8 cellular contexts compared by ENCODE assay signal in the genomic region with DNA sequence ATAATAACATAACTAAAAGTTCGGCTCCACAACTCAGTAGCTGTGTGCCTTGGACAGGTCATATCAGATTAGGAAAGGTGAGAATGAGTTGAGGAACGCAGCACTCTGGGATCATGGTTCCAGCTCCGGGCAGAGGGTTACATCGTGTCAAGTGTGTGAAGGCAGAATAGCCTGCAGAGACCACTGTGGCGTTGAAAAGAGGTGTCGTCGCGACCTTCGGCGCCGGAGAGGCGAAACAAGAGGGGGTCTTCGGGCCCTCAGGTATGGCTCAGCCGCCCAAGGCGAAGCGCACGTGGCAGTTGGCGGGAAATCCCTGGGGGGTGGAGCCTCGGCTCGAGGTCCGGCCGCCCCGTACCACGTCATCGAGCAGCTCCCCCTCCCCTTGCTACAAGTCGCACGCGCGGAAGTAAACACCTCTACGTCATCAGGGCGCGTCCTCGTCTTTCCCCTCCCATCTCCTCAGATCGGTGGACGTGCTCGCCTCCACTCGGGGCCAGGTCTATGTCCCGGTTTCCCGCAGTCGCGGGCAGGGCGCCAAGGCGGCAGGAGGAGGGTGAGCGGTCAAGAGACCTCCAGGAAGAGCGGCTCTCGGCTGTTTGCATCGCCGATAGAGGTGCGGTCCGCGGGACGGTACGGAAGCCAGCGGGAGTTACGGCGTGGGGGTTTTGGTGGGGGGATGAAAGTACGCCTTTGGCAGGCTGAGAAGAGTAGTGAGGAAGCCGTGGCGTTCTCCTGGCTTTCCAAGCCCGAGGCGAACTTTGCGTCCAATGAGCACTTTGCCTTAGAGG. TPM values are rescaled to one million over a fixed set of nuclear protein-coding genes. Genes with fewer than 3 reads are reported as not detected.
DNase-seq lines count a peak whose midpoint lies in the region; ATAC-seq lines count a peak whose summit lies in the region.

A gene with protein sequence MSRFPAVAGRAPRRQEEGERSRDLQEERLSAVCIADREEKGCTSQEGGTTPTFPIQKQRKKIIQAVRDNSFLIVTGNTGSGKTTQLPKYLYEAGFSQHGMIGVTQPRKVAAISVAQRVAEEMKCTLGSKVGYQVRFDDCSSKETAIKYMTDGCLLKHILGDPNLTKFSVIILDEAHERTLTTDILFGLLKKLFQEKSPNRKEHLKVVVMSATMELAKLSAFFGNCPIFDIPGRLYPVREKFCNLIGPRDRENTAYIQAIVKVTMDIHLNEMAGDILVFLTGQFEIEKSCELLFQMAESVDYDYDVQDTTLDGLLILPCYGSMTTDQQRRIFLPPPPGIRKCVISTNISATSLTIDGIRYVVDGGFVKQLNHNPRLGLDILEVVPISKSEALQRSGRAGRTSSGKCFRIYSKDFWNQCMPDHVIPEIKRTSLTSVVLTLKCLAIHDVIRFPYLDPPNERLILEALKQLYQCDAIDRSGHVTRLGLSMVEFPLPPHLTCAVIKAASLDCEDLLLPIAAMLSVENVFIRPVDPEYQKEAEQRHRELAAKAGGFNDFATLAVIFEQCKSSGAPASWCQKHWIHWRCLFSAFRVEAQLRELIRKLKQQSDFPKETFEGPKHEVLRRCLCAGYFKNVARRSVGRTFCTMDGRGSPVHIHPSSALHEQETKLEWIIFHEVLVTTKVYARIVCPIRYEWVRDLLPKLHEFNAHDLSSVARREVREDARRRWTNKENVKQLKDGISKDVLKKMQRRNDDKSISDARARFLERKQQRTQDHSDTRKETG (plus strand): TSS at position 440 of the 788 bp plus-strand sequence. CDS start 62 bp downstream, at position 502.

- CTCF ChIA-PET in activated CD8-positive, alpha-beta memory T cell treated with anti-CD3 and anti-CD28 coated beads for 36 hours (lab: Charles Lee) = interaction anchor here (1.0 to 1.6 kb wide), 3 partner anchors 41 to 236 kb away, joined by 3 to 4 read pairs (median 3); no protein-coding TSS in a partner anchor

- H3K9me3 ChIP-seq in effector memory CD4-positive, alpha-beta T cell (ENCODE audit: control insufficient read depth, low read length) = no peaks in the 10 kb centered on the region

- peaks cover 7% of the 10 kb centered on the region for H3K4me1 ChIP-seq in effector memory CD4-positive, alpha-beta T cell (ENCODE audit: control insufficient read depth, insufficient read depth, low read length, poor library complexity, severe bottlenecking)

- H3K36me3 ChIP-seq in effector memory CD4-positive, alpha-beta T cell (ENCODE audit: control insufficient read depth, insufficient read depth, low read length) = no peaks in the 10 kb centered on the region

- no peaks in the 10 kb centered on the region for H3K27me3 ChIP-seq in effector memory CD4-positive, alpha-beta T cell (replicated peaks; ENCODE audit: control insufficient read depth, insufficient read depth, low read length, poor library complexity, severe bottlenecking)

- H3K27ac ChIP-seq in effector memory CD4-positive, alpha-beta T cell (ENCODE audit: insufficient read depth, low read length, poor library complexity, severe bottlenecking) = peak within 1 kb of the TSS; percentile 90

- POLR2A ChIA-PET in activated CD8-positive, alpha-beta memory T cell treated with anti-CD3 and anti-CD28 coated beads for 36 hours (lab: Charles Lee) = interaction anchor here (0.8 to 1.6 kb wide), 3 partner anchors 54 to 328 kb away, joined by 3 to 5 read pairs (median 3); a partner anchor contains a TSS

- peak; percentile 66 for ATAC-seq in GM19455 (IDR thresholded peaks at IDR 0.05; ENCODE audit: unreplicated experiment)

- DNase-seq in CD1c-positive myeloid dendritic cell (ENCODE audit: extremely low spot score) = peak; percentile 96
- peak; percentile 86 for DNase-seq in HT1080 (ENCODE audit: low read depth)
- peak; percentile 85 to 90 for DNase-seq in NOMO-1 (lab: John Stamatoyannopoulos, UW; ENCODE audit: unreplicated experiment in 2 of 2)
- DNase-seq in effector memory CD4-positive, alpha-beta T cell = peak; percentile 86 to 94 (median 89)
- DNase-seq in medulla oblongata (ENCODE audit: extremely low spot score) = peak; percentile 95
- peak; percentile 94 to 96 (median 95) for DNase-seq in stimulated activated CD4-positive, alpha-beta T cell treated with anti-CD3 and anti-CD28 coated beads, TNF-alpha, amount 100 ng/mL, for 48 hours (ENCODE audit: low read depth in 3 of 3)

- peak within 1 kb of the TSS; percentile 96 for H3K4me3 ChIP-seq in effector memory CD4-positive, alpha-beta T cell (ENCODE audit: insufficient read depth, low read depth, low read length, poor library complexity, severe bottlenecking)

RNA-seq across cellular contexts. Expression of the gene that starts here (rescaled TPM):
- 21.2 and 24.3 TPM in 2 replicates for total RNA-seq in HT1080 (2014; rRNA removed; shearing (Covaris generic))
- 21.7 and 30.0 TPM in 2 replicates for polyA plus RNA-seq in HT1080 (2015; cell fraction: cytosol; rRNA removed)
- 35.8 and 38.3 TPM in 2 replicates for polyA plus RNA-seq in HT1080 (2015; cell fraction: nucleus; rRNA removed)
- total RNA-seq in activated CD8-positive, alpha-beta memory T cell treated with anti-CD3 and anti-CD28 coated beads for 36 hours = 10 to 100 TPM; 21.3 to 22.2 TPM

Comparison
In these comparisons a context has a peak if more than half of its experiments do, and no peak if none do; other contexts are left out.
1. Peak in every context shown above with its lines: DNase-seq, ATAC-seq, H3K4me3 ChIP-seq and H3K27ac ChIP-seq.